ENCODE assay signal across 9 cellular contexts in the genomic region with DNA sequence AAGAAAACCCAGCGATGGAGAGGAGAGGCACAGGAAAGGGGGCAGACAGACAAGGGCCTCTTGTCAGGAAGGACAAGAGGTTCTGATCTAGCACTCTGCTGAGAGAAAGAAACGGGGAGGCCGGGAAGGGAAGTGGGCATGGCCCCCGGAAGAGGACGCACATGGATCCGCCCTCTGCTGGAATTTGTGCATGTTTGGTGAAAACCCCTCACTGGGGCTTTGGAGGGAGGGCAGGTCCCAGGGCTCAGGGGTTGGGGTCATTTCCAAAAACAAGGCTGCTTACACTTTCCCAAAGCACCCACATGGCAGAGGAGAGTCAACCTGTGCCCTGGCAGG. TPM values are rescaled to one million over a fixed set of nuclear protein-coding genes. Genes with fewer than 3 reads are reported as not detected.
A peak's percentile ranks its signal among the peaks of the same experiment; 100 is the strongest.
DNase-seq lines count a peak whose midpoint lies in the region; ATAC-seq and TF ChIP-seq lines count a peak whose summit lies in the region.
"Had no signal": no experiment of that assay in that cellular context is flagged by ENCODE, and none has a peak within 500 bp of the region (broad histone marks: within the 10 kb centered on the region; RNA-seq: fewer than 3 reads in every experiment).

No MANE protein-coding gene starts in this region.

- CTCF ChIA-PET in AG04450 (lab: Charles Lee): interaction anchor here (1.2 to 3.5 kb wide), 2 partner anchors 12 to 67 kb away, joined by 4 to 22 read pairs; no protein-coding TSS in a partner anchor

- peaks cover 73% of the 10 kb centered on the region for H3K4me1 ChIP-seq in Karpas-422 (ENCODE audit: low read length)

- no peak overlapping the region for H2AFZ ChIP-seq in Karpas-422 (ENCODE audit: low read length)

- H3K27me3 Mint-ChIP-seq in chondrocyte (ENCODE audit: low read depth) (no peaks in the 10 kb centered on the region), neural crest cell (ENCODE audit: low read depth) (no peaks in the 10 kb centered on the region)

- H3K27ac Mint-ChIP-seq in chondrocyte (ENCODE audit: unreplicated experiment) (peak overlapping the region; percentile 98), neural crest cell (ENCODE audit: unreplicated experiment) (peak overlapping the region; percentile 67)

- H3K9me3 ChIP-seq in AG04450 (ENCODE audit: control insufficient read depth, insufficient read depth, low read length) (no peaks in the 10 kb centered on the region), Karpas-422 (ENCODE audit: low read length) (no peaks in the 10 kb centered on the region)

- peaks cover 7% of the 10 kb centered on the region; the same call in 1 of the 2 replicates for H3K36me3 ChIP-seq in Karpas-422 (ENCODE audit: insufficient read depth, low read length)

- no peak for DNase-seq in AG04450 (ENCODE audit: low read depth, low spot score)
- no peak for DNase-seq in Karpas-422
- DNase-seq in chondrocyte (ENCODE audit: low spot score): no peak
- DNase-seq in neural crest cell (ENCODE audit: low read depth, low spot score): no peak
- no peak for DNase-seq in 8988T
- DNase-seq in SIG-M5 (lab: John Stamatoyannopoulos, UW): no peak
- DNase-seq: cerebellar nuclear complex had no signal

- H3K27me3 ChIP-seq in AG04450 (ENCODE audit: control insufficient read depth, insufficient read depth, low read length) (no peaks in the 10 kb centered on the region), Karpas-422 (ENCODE audit: low read length) (no peaks in the 10 kb centered on the region)

- H3K27ac ChIP-seq in AG04450 (ENCODE audit: low read depth, low read length): peak overlapping the region; percentile 68
- H3K27ac ChIP-seq in Karpas-422 (ENCODE audit: low read length): peak overlapping the region; percentile 94

- peak overlapping the region; percentile 83 for H3K4me2 ChIP-seq in Karpas-422 (ENCODE audit: low read depth, low read length, poor library complexity, severe bottlenecking)

- H3K4me3 Mint-ChIP-seq in chondrocyte (ENCODE audit: unreplicated experiment): no peak overlapping the region
- H3K4me3 Mint-ChIP-seq in neural crest cell: peak overlapping the region; percentile 73

- no peaks in the 10 kb centered on the region for H3K9me2 ChIP-seq in Karpas-422 (replicated peaks; ENCODE audit: insufficient read depth, low read length)

- no peak for TF ChIP-seq CTCF in AG04450 (IDR thresholded peaks at IDR 0.05; ENCODE audit: low read depth, low read length)
- TF ChIP-seq CTCF in chondrocyte (IDR thresholded peaks at IDR 0.05): no peak
- no peak for TF ChIP-seq CTCF in neural crest cell (conservative IDR thresholded peaks at IDR 0.05)

- peaks cover 28% of the 10 kb centered on the region; the same call in 1 of the 2 replicates for H4K20me1 ChIP-seq in Karpas-422 (ENCODE audit: insufficient read depth, low read depth, low read length)

- peaks cover 99% of the 10 kb centered on the region for H3K4me1 Mint-ChIP-seq in chondrocyte (ENCODE audit: low read depth)
- peaks cover 91% of the 10 kb centered on the region for H3K4me1 Mint-ChIP-seq in neural crest cell

- H3K4me3 ChIP-seq in AG04450 (ENCODE audit: low read depth, low read length) (no peak overlapping the region), Karpas-422 (ENCODE audit: low read length) (no peak overlapping the region)

- H3K9ac ChIP-seq in Karpas-422 (ENCODE audit: low read length): peak overlapping the region; percentile 49

- H3K9me3 Mint-ChIP-seq in chondrocyte (ENCODE audit: low read depth): no peaks in the 10 kb centered on the region
- H3K9me3 Mint-ChIP-seq in neural crest cell: no peaks in the 10 kb centered on the region

- ATAC-seq in GM19463 (IDR thresholded peaks at IDR 0.05; ENCODE audit: unreplicated experiment) (no peak), HG02588 (IDR thresholded peaks at IDR 0.05; ENCODE audit: unreplicated experiment) (no peak)

- H3K79me2 ChIP-seq in Karpas-422 (ENCODE audit: low read length): peaks cover 100% of the 10 kb centered on the region

- H3K36me3 Mint-ChIP-seq in chondrocyte (ENCODE audit: low read depth) (no peaks in the 10 kb centered on the region), neural crest cell (ENCODE audit: low read depth) (no peaks in the 10 kb centered on the region)

- POLR2A ChIA-PET in AG04450 (lab: Yijun Ruan, JAX): no interaction called here

RNA-seq across cellular contexts. Expression of a gene that starts 32.4 kb away (rescaled TPM):
- polyA plus RNA-seq in AG04450 (2011; rRNA removed): 145 and 161 TPM in 2 replicates
- 84.2 and 92.4 TPM in 2 replicates for polyA minus RNA-seq in AG04450 (2011; rRNA and poly(A)+ RNA removed)
- total RNA-seq in Karpas-422 (2014; rRNA removed; shearing (Covaris generic); ENCODE audit: low replicate concordance): 59.9 and 81.7 TPM in 2 replicates
- total RNA-seq in chondrocyte (83.7 to 99.2 TPM (median 98.5 TPM) in 3 replicates), neural crest cell (38.3 and 40.3 TPM in 2 replicates)
